In genomic region chr5:43571237-43571636, GRCh38 we compare ENCODE assay signal across 17 cellular contexts. TPM values are rescaled to one million over a fixed set of nuclear protein-coding genes. Genes with fewer than 3 reads are reported as not detected.
DNase-seq lines count a peak whose midpoint lies in the region; ATAC-seq and TF ChIP-seq lines count a peak whose summit lies in the region.
"Had no signal": no experiment of that assay in that cellular context is flagged by ENCODE, and none has a peak within 500 bp of the region (broad histone marks: within the 10 kb centered on the region; RNA-seq: fewer than 3 reads in every experiment).

No MANE protein-coding gene starts in this region.

- POLR2A ChIA-PET in PC-9 (lab: Charles Lee; ENCODE audit: unreplicated experiment), result no interaction called here

- H3K27me3 ChIP-seq in right atrium auricular region, result no peaks in the 10 kb centered on the region
- H3K27me3 ChIP-seq in gastrocnemius medialis, result no peaks in the 10 kb centered on the region
- no peaks in the 10 kb centered on the region for H3K27me3 ChIP-seq in PC-9 (ENCODE audit: insufficient read depth, low read depth)

- CTCF ChIA-PET in PC-9 (lab: Charles Lee), result no interaction called here

- DNase-seq in HCEC 1CT (peak; percentile 22), cardiac fibroblast (ENCODE audit: low read depth in 2 of 2) (peak; percentile 28 to 48), right atrium auricular region (ENCODE audit: low spot score) (no peak), gastrocnemius medialis (no peak), lower leg skin (ENCODE audit: low spot score in 2 of 2) (no peak), PC-9 (no peak), COR-L47 (lab: John Stamatoyannopoulos, UW) (no peak), A172 (ENCODE audit: low spot score) (no peak)
- DNase-seq: activated CD4-positive, CD25-positive, alpha-beta regulatory T cell; activated naive CD8-positive, alpha-beta T cell treated with anti-CD3 and anti-CD28 coated beads, Interleukin-2, amount 50 U/mL, for 24 hours; effector memory CD4-positive, alpha-beta T cell; natural killer cell; NCI-H1930; NCI-H446; NK-92 treated with Interleukin-12 subunit alpha and Interleukin-12 subunit beta, amount 100 ng/mL, for 24 hours; SHP77; stimulated activated naive CD8-positive, alpha-beta T cell treated with anti-CD3 and anti-CD28 coated beads, Interleukin-15, amount 100 ng/mL, for 72 hours had no signal

- TF ChIP-seq POLR2A in gastrocnemius medialis (IDR thresholded peaks at IDR 0.05), result no peak
- TF ChIP-seq POLR2A in lower leg skin (IDR thresholded peaks at IDR 0.05), result no peak

- no peak for ATAC-seq in gastrocnemius medialis
- ATAC-seq: activated naive CD8-positive, alpha-beta T cell treated with anti-CD3 and anti-CD28 coated beads, Interleukin-2, amount 50 U/mL, for 24 hours; natural killer cell; stimulated activated naive CD8-positive, alpha-beta T cell treated with anti-CD3 and anti-CD28 coated beads, Interleukin-15, amount 100 ng/mL, for 72 hours had no signal

- no peak overlapping the region for H3K4me2 ChIP-seq in PC-9

- WGBS in lower leg skin, 2 donors, result 76 to 79% methylated on average over 5 of the region's 5 CpGs

- intact Hi-C loops in gastrocnemius medialis (cut with DNase I; ENCODE audit: low total_unique reads), result no loop called here
- intact Hi-C loops in lower leg skin (cut with DNase I; ENCODE audit: low total_unique reads), result no loop called here
- intact Hi-C loops in PC-9 (cut with micrococcal nuclease; ENCODE audit: unreplicated experiment), result no loop called here

- no peak overlapping the region for H2AFZ ChIP-seq in PC-9

- no peaks in the 10 kb centered on the region for H4K20me1 ChIP-seq in PC-9 (ENCODE audit: insufficient read depth)

- H3K36me3 ChIP-seq in right atrium auricular region (peaks cover 6% of the 10 kb centered on the region), gastrocnemius medialis (no peaks in the 10 kb centered on the region), PC-9 (ENCODE audit: low read depth) (no peaks in the 10 kb centered on the region)

- peaks cover 4% of the 10 kb centered on the region; the same call in 1 of the 2 replicates for H3K9me2 ChIP-seq in PC-9 (ENCODE audit: insufficient read depth)

- H3K9me3 ChIP-seq in right atrium auricular region (no peaks in the 10 kb centered on the region), gastrocnemius medialis (no peaks in the 10 kb centered on the region), PC-9 (ENCODE audit: insufficient read depth, low read depth) (no peaks in the 10 kb centered on the region)

- no peaks in the 10 kb centered on the region for H3F3A ChIP-seq in PC-9 (ENCODE audit: insufficient read depth, low read depth)

- in situ Hi-C loops in gastrocnemius medialis (cut with MboI; ENCODE audit: low sequenced_read_pairs in 4 of 4), result no loop called here

- H3K4me1 ChIP-seq in right atrium auricular region, result peaks cover 0 to 21% of the 10 kb centered on the region in 2 donors
- H3K4me1 ChIP-seq in gastrocnemius medialis, result peaks cover 21 to 25% of the 10 kb centered on the region in 2 donors
- no peaks in the 10 kb centered on the region for H3K4me1 ChIP-seq in PC-9 (replicated peaks; ENCODE audit: insufficient read depth)

- BruUV-seq in PC-9 (replicated peaks; lab: Mats Ljungman, UMichigan), result no TSS peak

- peak overlapping the region in 1 of 2 donors; percentile 37 for H3K4me3 ChIP-seq in cardiac fibroblast (replicated peaks in 1 of 2; ENCODE audit: low read depth in 2 of 2, low read length in 2 of 2)
- peak overlapping the region in 1 of 2 donors; percentile 25 for H3K4me3 ChIP-seq in right atrium auricular region
- peak overlapping the region in 1 of 4 donors; percentile 8 for H3K4me3 ChIP-seq in gastrocnemius medialis
- no peak overlapping the region for H3K4me3 ChIP-seq in lower leg skin (ENCODE audit: low read depth, poor library complexity, severe bottlenecking)
- no peak overlapping the region for H3K4me3 ChIP-seq in PC-9

- no peaks in the 10 kb centered on the region for H3K79me2 ChIP-seq in PC-9 (ENCODE audit: low read depth)

- no peak for TF ChIP-seq CTCF in cardiac fibroblast (IDR thresholded peaks at IDR 0.05; ENCODE audit: low read depth, low read length)
- no peak for TF ChIP-seq CTCF in right atrium auricular region (IDR thresholded peaks at IDR 0.05)
- no peak for TF ChIP-seq CTCF in gastrocnemius medialis (IDR thresholded peaks at IDR 0.05 in 4 of 5, conservative IDR thresholded peaks at IDR 0.05 in 1 of 5)
- TF ChIP-seq CTCF in lower leg skin (IDR thresholded peaks at IDR 0.05), result no peak
- no peak for TF ChIP-seq CTCF in PC-9 (conservative IDR thresholded peaks at IDR 0.05)

- H3K27ac ChIP-seq in right atrium auricular region (peak overlapping the region; percentile 56 to 88), gastrocnemius medialis (peak overlapping the region; percentile 47 to 64 (median 54)), PC-9 (no peak overlapping the region)

RNA-seq across cellular contexts. Expression of gene PAIP1, which starts 14.4 kb away (rescaled TPM):
- 10 to 100 TPM; 68.0 to 80.3 TPM for total RNA-seq in right atrium auricular region
- total RNA-seq in gastrocnemius medialis, result 100 to 1,000 TPM; 123 to 184 (median 161) TPM
- total RNA-seq in lower leg skin, result 10 to 100 TPM; 40.5 to 65.4 (median 50.5) TPM
- total RNA-seq in PC-9 (2021), result 183 and 191 TPM in 2 replicates
- 207 and 210 TPM in 2 replicates for total RNA-seq in A172 (2014; rRNA removed; shearing (Covaris generic))

RNA-seq across cellular contexts. Expression of gene NNT, which starts 31.7 kb away (rescaled TPM):
- total RNA-seq in right atrium auricular region (100 to 1,000 TPM; 109 to 328 TPM), gastrocnemius medialis (100 to 1,000 TPM in 3 of 4 donors, 10 to 100 TPM in 1; 90.3 to 149 (median 127) TPM), lower leg skin (10 to 100 TPM; 24.2 to 34.2 (median 27.7) TPM), PC-9 (2021) (92.6 and 112 TPM in 2 replicates)
- 42.8 and 46.2 TPM in 2 replicates for total RNA-seq in A172 (2014; rRNA removed; shearing (Covaris generic))

RNA-seq across cellular contexts. Expression of gene C5orf34, which starts 56.3 kb away (rescaled TPM):
- total RNA-seq in right atrium auricular region (under 1 TPM; 0.51 to 0.56 TPM), gastrocnemius medialis (under 1 TPM in 3 of 4 donors, not detected in 1; 0.16 to 0.27 (median 0.20) TPM), lower leg skin (1 to 10 TPM in 2 of 4 donors, under 1 TPM in 2; 0.91 to 3.9 (median 1.4) TPM), PC-9 (2021) (16.0 and 22.6 TPM in 2 replicates)
- 13.0 and 18.8 TPM in 2 replicates for total RNA-seq in A172 (2014; rRNA removed; shearing (Covaris generic))

Comparison
In these comparisons a context has a peak if more than half of its experiments do, and no peak if none do; other contexts are left out.
1. DNase-seq: peak in HCEC 1CT (single experiment) and cardiac fibroblast (2 of 2); none in right atrium auricular region (single experiment), gastrocnemius medialis (0 of 2), lower leg skin (0 of 2), PC-9 (0 of 2), COR-L47 (single experiment) and A172 (single experiment).